Comparison of ENCODE assay signal across 9 cellular contexts in genomic region chr19:38062959-38063786, GRCh38.
A peak's percentile ranks its signal among the peaks of the same experiment; 100 is the strongest.
DNase-seq lines count a peak whose midpoint lies in the region; ATAC-seq and TF ChIP-seq lines count a peak whose summit lies in the region.
"Had no signal": no experiment of that assay in that cellular context is flagged by ENCODE, and none has a peak within 500 bp of the region (broad histone marks: within the 10 kb centered on the region; RNA-seq: fewer than 3 reads in every experiment).

No MANE protein-coding gene starts in this region.

- H3K4me1 ChIP-seq in H9 (ENCODE audit: insufficient read depth, low read length), result no peaks in the 10 kb centered on the region; the same call in 1 of the 2 replicates
- H3K4me1 ChIP-seq in endodermal cell (ENCODE audit: control insufficient read depth, insufficient read depth, low read length), result peaks cover 3% of the 10 kb centered on the region
- H3K4me1 ChIP-seq in sigmoid colon, result peaks cover 0 to 5% (median 2%) of the 10 kb centered on the region in 4 donors
- peaks cover 12% of the 10 kb centered on the region for H3K4me1 ChIP-seq in GM23248 (ENCODE audit: insufficient read depth)
- H3K4me1 ChIP-seq: adrenal gland had no signal

- no peak overlapping the region for H3K56ac ChIP-seq in H9 (ENCODE audit: insufficient read length, low read depth, low read length)

- H3K9me3 Mint-ChIP-seq in H9 (no peaks in the 10 kb centered on the region; a peak in 1 of 5 replicates), endodermal cell (no peaks in the 10 kb centered on the region)

- no peak overlapping the region for H3K4me3 ChIP-seq in endodermal cell (ENCODE audit: low read length)
- H3K4me3 ChIP-seq in sigmoid colon, result no peak overlapping the region
- H3K4me3 ChIP-seq in GM23248, result no peak overlapping the region
- H3K4me3 ChIP-seq: adrenal gland had no signal

- H4K5ac ChIP-seq in H9 (ENCODE audit: insufficient read length, low read depth, low read length), result no peak overlapping the region

- DNase-seq in H9, result no peak
- DNase-seq in NCI-H510A treated with DMSO at 0.1 percent for 48 hours (lab: John Stamatoyannopoulos, UW), result peak; percentile 86
- DNase-seq in endodermal cell, result no peak
- DNase-seq in sigmoid colon, result peak; percentile 68
- DNase-seq in Ammon's horn (ENCODE audit: low spot score), result no peak
- no peak for DNase-seq in GM23248
- DNase-seq: adrenal gland; stimulated activated CD4-positive, alpha-beta T cell treated with anti-CD3 and anti-CD28 coated beads, Interleukin-2, amount 100 ng/mL, for 48 hours had no signal

- no peak overlapping the region for H3K27ac ChIP-seq in H9 (ENCODE audit: insufficient read length, low read depth, low read length)
- peak overlapping the region; percentile 92 for H3K27ac ChIP-seq in endodermal cell (ENCODE audit: low read depth, low read length)
- H3K27ac ChIP-seq in sigmoid colon, result peak overlapping the region in 2 of 4 donors; percentile 39 to 52
- H3K27ac ChIP-seq in GM23248, result no peak overlapping the region
- H3K27ac ChIP-seq: adrenal gland had no signal

- 0 out of 2 replicates have a peak, but pooled peaks cover 2% of the 10 kb centered on the region for H3K79me2 ChIP-seq in H9 (ENCODE audit: insufficient read depth, low read length)
- H3K79me2 ChIP-seq in GM23248 (ENCODE audit: insufficient read depth), result peaks cover 9% of the 10 kb centered on the region

- no peak overlapping the region for H3T11ph ChIP-seq in H9 (ENCODE audit: low read length)

- peak overlapping the region in 1 of 2 experiments; percentile 42; a peak in 1 of 5 replicates for H3K4me3 Mint-ChIP-seq in H9
- H3K4me3 Mint-ChIP-seq in endodermal cell, result no peak overlapping the region

- H3K27me3 ChIP-seq in H9 (ENCODE audit: insufficient read depth, low read length) (no peaks in the 10 kb centered on the region), endodermal cell (ENCODE audit: control insufficient read depth, insufficient read depth, low read length, poor library complexity, severe bottlenecking) (no peaks in the 10 kb centered on the region), sigmoid colon (no peaks in the 10 kb centered on the region), GM23248 (replicated peaks; ENCODE audit: insufficient read depth) (no peaks in the 10 kb centered on the region)
- H3K27me3 ChIP-seq: adrenal gland had no signal

- no CpG with 5 or more reads among the region's 21 CpGs for WGBS in H9 (ENCODE audit: extremely low coverage, insufficient read length, low lambda C conversion rate)
- 73 to 85% methylated on average over 6 to 20 of the region's 21 CpGs for WGBS in endodermal cell (ENCODE audit: insufficient coverage in 1 of 2, insufficient read length in 1 of 2), 2 experiments
- WGBS in sigmoid colon, 2 donors, result 78 to 81% methylated on average over 21 of the region's 21 CpGs
- WGBS in GM23248 (ENCODE audit: low coverage in 1 of 2, low lambda C conversion rate in 2 of 2, missing lambda C conversion rate in 2 of 2), 2 experiments, result 75 to 76% methylated on average over 18 to 21 of the region's 21 CpGs

- H3K27ac Mint-ChIP-seq in H9, result peak overlapping the region; percentile 85 to 90 (median 87); a peak in 5 of 7 replicates
- no peak overlapping the region for H3K27ac Mint-ChIP-seq in endodermal cell

- H3K4me2 ChIP-seq in H9 (ENCODE audit: insufficient read depth, insufficient read length, low read length), result no peak overlapping the region
- H3K4me2 ChIP-seq in GM23248 (ENCODE audit: unreplicated experiment), result no peak overlapping the region

- intact Hi-C loops in sigmoid colon (cut with DNase I), result no loop called here

- in situ Hi-C loops in GM23248 (cut with MboI), result no loop called here

- H3K9me3 ChIP-seq in H9 (ENCODE audit: control insufficient read depth, low read depth, low read length), result no peaks in the 10 kb centered on the region
- H3K9me3 ChIP-seq in endodermal cell (ENCODE audit: control insufficient read depth, low read length), result no peaks in the 10 kb centered on the region
- H3K9me3 ChIP-seq in sigmoid colon, result no peaks in the 10 kb centered on the region
- H3K9me3 ChIP-seq in GM23248 (ENCODE audit: low read depth), result no peaks in the 10 kb centered on the region
- H3K9me3 ChIP-seq: adrenal gland had no signal

- no peak overlapping the region for H2BK120ac ChIP-seq in H9 (ENCODE audit: low read depth, low read length, poor library complexity, severe bottlenecking)

- no peak overlapping the region for H3K9ac ChIP-seq in H9 (ENCODE audit: extremely low read depth, insufficient read length, low read length)
- no peak overlapping the region for H3K9ac ChIP-seq in endodermal cell (ENCODE audit: extremely low read depth, low read length, poor library complexity, severe bottlenecking)
- no peak overlapping the region for H3K9ac ChIP-seq in GM23248

- H2AFZ ChIP-seq in H9 (ENCODE audit: low read length) (no peak overlapping the region), GM23248 (no peak overlapping the region)

- H4K91ac ChIP-seq in H9 (ENCODE audit: insufficient read length, low read depth, low read length), result no peak overlapping the region

- no peak for TF ChIP-seq CTCF in H9 (conservative IDR thresholded peaks at IDR 0.05)
- no peak for TF ChIP-seq CTCF in endodermal cell (conservative IDR thresholded peaks at IDR 0.05)
- TF ChIP-seq CTCF in sigmoid colon (IDR thresholded peaks at IDR 0.05), result no peak

- H3F3A ChIP-seq in GM23248 (ENCODE audit: insufficient read depth), result no peaks in the 10 kb centered on the region; the same call in 1 of the 2 replicates

- H2AK5ac ChIP-seq in H9 (ENCODE audit: insufficient read length, low read length), result no peak overlapping the region

- peaks cover 0 to 4% (median 0%) of the 10 kb centered on the region in 3 experiments; a peak in 2 of 7 replicates for H3K36me3 Mint-ChIP-seq in H9 (ENCODE audit: insufficient read depth in 1 of 3, low read depth in 3 of 3)
- H3K36me3 Mint-ChIP-seq in endodermal cell (ENCODE audit: low read depth), result peaks cover 2% of the 10 kb centered on the region

- no peak for ATAC-seq in HG03139 (IDR thresholded peaks at IDR 0.05; ENCODE audit: unreplicated experiment)

- H4K20me1 ChIP-seq in H9 (ENCODE audit: control insufficient read depth, insufficient read depth, insufficient read length) (no peaks in the 10 kb centered on the region), GM23248 (ENCODE audit: insufficient read depth) (no peaks in the 10 kb centered on the region)

- H3K14ac ChIP-seq in H9 (ENCODE audit: insufficient read depth, low read length), result no peak overlapping the region

- no peak overlapping the region for H2BK15ac ChIP-seq in H9 (ENCODE audit: low read depth, low read length)

- no peaks in the 10 kb centered on the region for H3K36me3 ChIP-seq in endodermal cell (ENCODE audit: control insufficient read depth, insufficient read depth, low read length)
- H3K36me3 ChIP-seq in sigmoid colon, result no peaks in the 10 kb centered on the region
- no peaks in the 10 kb centered on the region for H3K36me3 ChIP-seq in GM23248 (ENCODE audit: low read depth)
- H3K36me3 ChIP-seq: adrenal gland had no signal

- H3K18ac ChIP-seq in H9 (ENCODE audit: insufficient read length, low read depth, low read length), result no peak overlapping the region

- no peaks in the 10 kb centered on the region; the same call in 1 of the 2 replicates for H3K27me3 Mint-ChIP-seq in H9 (ENCODE audit: low read depth)
- H3K27me3 Mint-ChIP-seq in endodermal cell (ENCODE audit: insufficient read depth), result no peaks in the 10 kb centered on the region

- peaks cover 5% of the 10 kb centered on the region for H3K79me1 ChIP-seq in H9 (ENCODE audit: insufficient read depth, low read depth, low read length, poor library complexity, severe bottlenecking)

- H2BK5ac ChIP-seq in H9 (ENCODE audit: insufficient read length, low read length), result no peak overlapping the region

- H3K23me2 ChIP-seq in H9 (ENCODE audit: insufficient read length, low read depth, low read length, poor library complexity, severe bottlenecking), result no peaks in the 10 kb centered on the region

- H3K4ac ChIP-seq in H9 (ENCODE audit: low read depth, low read length), result no peak overlapping the region

- no peak overlapping the region for H2BK20ac ChIP-seq in H9 (ENCODE audit: low read depth, low read length, poor library complexity, severe bottlenecking)

- no peaks in the 10 kb centered on the region for H3K9me2 ChIP-seq in GM23248 (ENCODE audit: insufficient read depth)

- H3K4me1 Mint-ChIP-seq in H9 (peaks cover 13 to 15% of the 10 kb centered on the region in 2 experiments), endodermal cell (peaks cover 7% of the 10 kb centered on the region)

- no peak for TF ChIP-seq EP300 in sigmoid colon (IDR thresholded peaks at IDR 0.05)

- no peak for TF ChIP-seq POLR2A in sigmoid colon (IDR thresholded peaks at IDR 0.05)

- no peak overlapping the region for H2BK12ac ChIP-seq in H9 (ENCODE audit: insufficient read length, low read depth, low read length)

- no peak overlapping the region for H3K23ac ChIP-seq in H9 (ENCODE audit: insufficient read length, low read depth, low read length)

- H4K8ac ChIP-seq in H9 (replicated peaks; ENCODE audit: insufficient read length, low read depth, low read length), result no peak overlapping the region

Comparison
In these comparisons a context has a peak if more than half of its experiments do, and no peak if none do; other contexts are left out.
1. DNase-seq: peak in NCI-H510A treated with DMSO at 0.1 percent for 48 hours (single experiment) and sigmoid colon (single experiment); none in H9 (single experiment), endodermal cell (single experiment), Ammon's horn (single experiment) and GM23248 (single experiment).